ENCODE assay signal across 13 cellular contexts in the genomic region with DNA sequence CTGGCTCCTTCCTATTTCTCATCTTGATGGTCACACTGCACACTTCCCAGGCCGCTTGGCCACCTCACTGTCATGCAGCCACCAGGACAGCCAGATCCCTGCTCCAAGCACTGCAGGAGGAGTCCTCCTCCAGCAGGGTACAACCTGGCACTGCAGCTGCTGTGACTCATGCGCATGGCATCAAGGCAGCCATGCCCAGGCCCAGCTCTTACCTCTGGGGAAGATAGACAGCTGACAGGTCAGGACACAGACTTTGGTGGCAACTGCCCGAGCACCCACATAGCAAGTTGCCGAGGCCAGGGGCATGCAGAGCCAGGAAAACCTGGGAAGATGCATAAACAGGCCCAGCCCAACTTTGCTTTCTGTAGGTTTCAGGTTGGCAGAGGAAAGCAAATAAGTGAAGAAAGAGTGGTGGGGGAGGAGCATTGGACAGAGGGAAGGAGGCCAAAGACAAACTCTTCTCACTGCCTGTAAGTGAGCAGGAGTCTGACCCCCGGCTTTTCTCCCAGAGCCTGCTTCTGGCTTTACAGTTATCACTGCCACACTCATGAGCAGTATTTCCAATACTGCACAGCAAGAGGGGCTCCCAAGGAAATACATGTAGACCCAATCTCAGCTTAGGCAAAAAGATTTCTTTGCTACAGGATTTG. TPM values are rescaled to one million over a fixed set of nuclear protein-coding genes. Genes with fewer than 3 reads are reported as not detected.
DNase-seq lines count a peak whose midpoint lies in the region; ATAC-seq and TF ChIP-seq lines count a peak whose summit lies in the region.
"Had no signal": no experiment of that assay in that cellular context is flagged by ENCODE, and none has a peak within 500 bp of the region (broad histone marks: within the 10 kb centered on the region; RNA-seq: fewer than 3 reads in every experiment).

No MANE protein-coding gene starts in this region.

- H3K27me3 ChIP-seq in heart right ventricle = peaks cover 0 to 4% (median 0%) of the 10 kb centered on the region in 7 donors
- no peaks in the 10 kb centered on the region for H3K27me3 ChIP-seq in gastrocnemius medialis

- H3K27me3 Mint-ChIP-seq in glutamatergic neuron (ENCODE audit: unreplicated experiment) = no peaks in the 10 kb centered on the region

- DNase-seq in DMS53 (lab: John Stamatoyannopoulos, UW) (peak; percentile 74), T1000 (lab: John Stamatoyannopoulos, UW) (peak; percentile 35), heart right ventricle (no peak), gastrocnemius medialis (peak; percentile 66 to 92), glutamatergic neuron (no peak), NCI-H2081 (lab: John Stamatoyannopoulos, UW) (no peak)
- DNase-seq: activated CD4-positive, CD25-positive, alpha-beta regulatory T cell treated with anti-CD3 and anti-CD28 coated beads, Interleukin-2, amount 50 U/mL, for 72 hours; activated effector memory CD4-positive, alpha-beta T cell treated with Interleukin-2 at 50 U/mL for 16 hours had no signal

- TF ChIP-seq POLR2A in gastrocnemius medialis (IDR thresholded peaks at IDR 0.05) = no peak

- H3K9me3 ChIP-seq in heart right ventricle (peaks cover 0 to 16% (median 9%) of the 10 kb centered on the region in 11 donors), gastrocnemius medialis (no peaks in the 10 kb centered on the region)

- no peaks in the 10 kb centered on the region for H3K36me3 ChIP-seq in heart right ventricle
- no peaks in the 10 kb centered on the region for H3K36me3 ChIP-seq in gastrocnemius medialis

- peaks cover 0 to 15% (median 0%) of the 10 kb centered on the region in 9 donors for H3K4me1 ChIP-seq in heart right ventricle
- peaks cover 26 to 45% of the 10 kb centered on the region in 2 donors for H3K4me1 ChIP-seq in gastrocnemius medialis

- H3K4me3 Mint-ChIP-seq in glutamatergic neuron (ENCODE audit: unreplicated experiment) = no peak overlapping the region
- H3K4me3 Mint-ChIP-seq: CD14-positive monocyte, neural crest cell, type B pancreatic cell had no signal

- no peaks in the 10 kb centered on the region for H3K9me3 Mint-ChIP-seq in glutamatergic neuron (ENCODE audit: unreplicated experiment)
- H3K9me3 Mint-ChIP-seq: neural crest cell, type B pancreatic cell had no signal

- H3K27ac ChIP-seq in heart right ventricle (peak overlapping the region in 1 of 10 donors; percentile 10), gastrocnemius medialis (peak overlapping the region; percentile 68 to 82 (median 78))

- in situ Hi-C loops in gastrocnemius medialis (cut with MboI; ENCODE audit: low sequenced_read_pairs in 4 of 4) = no loop called here

- ATAC-seq in heart right ventricle = peak in 5 of 8 donors; percentile 24 to 78 (median 69)
- peak; percentile 80 to 89 for ATAC-seq in gastrocnemius medialis
- no peak for ATAC-seq in HG02852 (IDR thresholded peaks at IDR 0.05; ENCODE audit: unreplicated experiment)
- ATAC-seq in HG03175 (IDR thresholded peaks at IDR 0.05; ENCODE audit: unreplicated experiment) = no peak

- H3K4me3 ChIP-seq in heart right ventricle = no peak overlapping the region
- H3K4me3 ChIP-seq in gastrocnemius medialis = no peak overlapping the region

- TF ChIP-seq CTCF in heart right ventricle (IDR thresholded peaks at IDR 0.05) (no peak), gastrocnemius medialis (IDR thresholded peaks at IDR 0.05 in 4 of 5, conservative IDR thresholded peaks at IDR 0.05 in 1 of 5) (peak in 3 of 5 experiments; percentile 10 to 42 (median 23)), glutamatergic neuron (IDR thresholded peaks at IDR 0.05; ENCODE audit: partially characterized antibody, unreplicated experiment) (no peak)

- H3K4me1 Mint-ChIP-seq in glutamatergic neuron (ENCODE audit: low read depth, unreplicated experiment) = no peaks in the 10 kb centered on the region
- H3K4me1 Mint-ChIP-seq: CD14-positive monocyte, neural crest cell had no signal

- 63 to 80% methylated on average over 5 of the region's 5 CpGs for WGBS in heart right ventricle, 2 donors

- no peaks in the 10 kb centered on the region for H3K36me3 Mint-ChIP-seq in glutamatergic neuron (ENCODE audit: unreplicated experiment)
- H3K36me3 Mint-ChIP-seq: CD14-positive monocyte, type B pancreatic cell had no signal

- intact Hi-C loops in heart right ventricle (cut with DNase I) = no loop called here
- intact Hi-C loops in gastrocnemius medialis (cut with DNase I; ENCODE audit: low total_unique reads) = loop anchor here (5.0 kb wide), 1 partner anchor 35 kb away; no protein-coding TSS in a partner anchor

- H3K27ac Mint-ChIP-seq in glutamatergic neuron (ENCODE audit: unreplicated experiment) = no peak overlapping the region
- H3K27ac Mint-ChIP-seq: type B pancreatic cell had no signal

RNA-seq across cellular contexts. Expression of gene SLC22A3, which starts 38.8 kb away (rescaled TPM):
- total RNA-seq in heart right ventricle = 1 to 10 TPM in 1 of 10 donors, under 1 TPM in 9; 0.26 to 1.3 (median 0.64) TPM
- 1 to 10 TPM in 1 of 2 donors, under 1 TPM in 1; 0.71 to 2.0 TPM for polyA plus RNA-seq in heart right ventricle
- total RNA-seq in gastrocnemius medialis = 10 to 100 TPM; 49.5 to 75.4 (median 58.2) TPM
- total RNA-seq in glutamatergic neuron (ENCODE audit: unreplicated experiment) = not detected
- polyA plus RNA-seq: CD14-positive monocyte had no signal

Comparison
In these comparisons a context has a peak if more than half of its experiments do, and no peak if none do; other contexts are left out.
1. DNase-seq: peak in DMS53 (single experiment), T1000 (single experiment) and gastrocnemius medialis (2 of 2); none in heart right ventricle (0 of 2), glutamatergic neuron (single experiment) and NCI-H2081 (0 of 2).
2. ATAC-seq: peak in heart right ventricle (5 of 8) and gastrocnemius medialis (2 of 2); none in HG02852 (single experiment) and HG03175 (single experiment).
3. CTCF ChIP-seq: peak in gastrocnemius medialis (3 of 5); none in heart right ventricle (0 of 9) and glutamatergic neuron (single experiment).
4. RNA of gene SLC22A3, which starts 38.8 kb away (total RNA-seq): 49.5 to 75.4 TPM in gastrocnemius medialis; 0.26 to 1.3 TPM in heart right ventricle and not detected in glutamatergic neuron (single experiment); every median in the first group is over 10 times any median in the second.